In the genomic region with DNA sequence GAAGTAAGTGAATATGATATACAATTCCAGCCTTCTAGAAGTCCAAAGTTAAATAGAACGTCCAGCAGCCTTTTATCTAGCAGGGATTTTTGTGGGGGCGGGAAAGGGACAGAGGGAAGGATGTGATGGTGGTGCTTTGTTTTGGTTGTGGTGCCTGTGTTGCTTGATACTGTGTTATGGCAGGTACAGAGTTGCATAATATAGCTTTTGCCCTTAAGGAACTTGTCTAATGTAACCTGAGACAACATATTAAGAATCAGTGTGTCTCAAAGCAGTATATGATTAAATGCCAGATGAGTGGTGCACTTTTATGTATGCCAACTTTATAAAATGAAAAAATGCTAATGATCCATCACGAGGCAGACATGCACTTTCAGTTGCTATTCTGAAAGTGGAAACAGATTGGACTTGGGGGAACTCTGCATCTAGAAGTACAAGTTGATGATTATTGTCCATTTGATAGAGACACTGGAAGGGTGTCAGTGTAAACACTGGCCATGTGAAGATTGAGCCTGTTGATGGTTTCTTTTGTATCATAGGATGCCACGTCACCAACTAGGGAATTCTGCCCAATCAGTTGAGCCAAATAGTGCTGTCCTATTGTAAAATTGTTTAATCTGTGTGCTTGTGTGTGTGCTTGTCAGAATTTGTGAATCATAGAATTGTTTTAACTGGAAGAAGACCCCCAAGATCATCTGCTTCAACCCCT, we compare ENCODE assay signal across 19 cellular contexts. TPM values are rescaled to one million over a fixed set of nuclear protein-coding genes. Genes with fewer than 3 reads are reported as not detected.
DNase-seq lines count a peak whose midpoint lies in the region; ATAC-seq and TF ChIP-seq lines count a peak whose summit lies in the region.
"Had no signal": no experiment of that assay in that cellular context is flagged by ENCODE, and none has a peak within 500 bp of the region (broad histone marks: within the 10 kb centered on the region; RNA-seq: fewer than 3 reads in every experiment).

No MANE protein-coding gene starts in this region.

- H3K9ac ChIP-seq in GM23248: no peak overlapping the region

- peak overlapping the region; percentile 48 for H2AFZ ChIP-seq in GM23248
- H2AFZ ChIP-seq: GM23338 had no signal

- DNase-seq in GM23248 (peak; percentile 57), ascending aorta (ENCODE audit: low spot score in 2 of 2) (no peak), foreskin melanocyte (peak; percentile 23), stromal cell of bone marrow (ENCODE audit: low read depth) (peak; percentile 28), DMS53 treated with DMSO at 0.1 percent for 48 hours (lab: John Stamatoyannopoulos, UW; ENCODE audit: unreplicated experiment) (no peak), AML-193 (lab: John Stamatoyannopoulos, UW) (no peak)
- DNase-seq: activated B cell treated with CpG ODN at 0.5 μM for 24 hours; cortex of kidney; DMS 273 treated with DMSO at 0.1 percent for 48 hours; left ventricle myocardium inferior; NCI-H2029; NCI-H526 treated with DMSO at 0.1 percent for 48 hours; pancreas; stimulated activated CD4-positive, alpha-beta T cell treated with anti-CD3 and anti-CD28 coated beads, Interleukin-12 subunit alpha, Interleukin-12 subunit beta, amount 100 ng/mL, for 4 hours; stimulated activated naive CD8-positive, alpha-beta T cell treated with anti-CD3 and anti-CD28 coated beads, Interleukin-15, Interleukin-2, amounts not matched to agents 100 U/mL and 50 U/mL, for 24 hours; T-cell had no signal

- no peaks in the 10 kb centered on the region for H3K9me2 ChIP-seq in GM23248 (ENCODE audit: insufficient read depth)

- peak overlapping the region; percentile 46 for H3K4me2 ChIP-seq in GM23248 (ENCODE audit: unreplicated experiment)
- H3K4me2 ChIP-seq: GM23338 had no signal

- TF ChIP-seq CTCF in ascending aorta (IDR thresholded peaks at IDR 0.05): no peak

- no peaks in the 10 kb centered on the region for H4K20me1 ChIP-seq in GM23248 (ENCODE audit: insufficient read depth)

- H3K4me1 ChIP-seq in GM23248 (ENCODE audit: insufficient read depth): peaks cover 24% of the 10 kb centered on the region
- peaks cover 0 to 40% of the 10 kb centered on the region in 2 donors for H3K4me1 ChIP-seq in ascending aorta

- no peak for ATAC-seq in GM21423 (IDR thresholded peaks at IDR 0.05; ENCODE audit: unreplicated experiment)
- no peak for ATAC-seq in GM18870 (IDR thresholded peaks at IDR 0.05; ENCODE audit: unreplicated experiment)
- ATAC-seq: GM23338; stimulated activated naive CD8-positive, alpha-beta T cell treated with anti-CD3 and anti-CD28 coated beads, Interleukin-15, Interleukin-2, amounts not matched to agents 100 U/mL and 50 U/mL, for 24 hours; T-cell had no signal

- WGBS in GM23248 (ENCODE audit: low coverage in 1 of 2, low lambda C conversion rate in 2 of 2, missing lambda C conversion rate in 2 of 2), 2 experiments: 27% methylated on average over 4 of the region's 4 CpGs

- peak overlapping the region; percentile 33; the same call in 1 of the 2 replicates for H3K4me3 ChIP-seq in GM23248
- peak overlapping the region in 1 of 2 donors; percentile 40 for H3K4me3 ChIP-seq in ascending aorta
- H3K4me3 ChIP-seq: GM23338, left ventricle myocardium inferior, pancreas had no signal

- H3K79me2 ChIP-seq in GM23248 (ENCODE audit: insufficient read depth): no peaks in the 10 kb centered on the region

- no peaks in the 10 kb centered on the region for H3K9me3 ChIP-seq in GM23248 (ENCODE audit: low read depth)
- H3K9me3 ChIP-seq in ascending aorta: no peaks in the 10 kb centered on the region
- H3K9me3 ChIP-seq: left ventricle myocardium inferior, pancreas had no signal

- H3F3A ChIP-seq in GM23248 (ENCODE audit: insufficient read depth): peaks cover 11% of the 10 kb centered on the region

- no peaks in the 10 kb centered on the region for H3K36me3 ChIP-seq in GM23248 (ENCODE audit: low read depth)
- no peaks in the 10 kb centered on the region for H3K36me3 ChIP-seq in ascending aorta
- H3K36me3 ChIP-seq: left ventricle myocardium inferior, pancreas had no signal

- H3K27me3 ChIP-seq in GM23248 (replicated peaks; ENCODE audit: insufficient read depth): no peaks in the 10 kb centered on the region
- H3K27me3 ChIP-seq in ascending aorta: no peaks in the 10 kb centered on the region
- H3K27me3 ChIP-seq: pancreas had no signal

- intact Hi-C loops in ascending aorta (cut with DNase I): no loop called here

- in situ Hi-C loops in GM23248 (cut with MboI): no loop called here

- H3K27ac ChIP-seq in GM23248 (no peak overlapping the region), ascending aorta (peak overlapping the region; percentile 41 to 65)
- H3K27ac ChIP-seq: left ventricle myocardium inferior, pancreas had no signal

RNA-seq across cellular contexts. Expression of gene NEO1, which starts 23.0 kb away (rescaled TPM):
- 13.6 and 14.7 TPM in 2 replicates for total RNA-seq in GM23248 (2014; rRNA removed; shearing (Covaris generic))
- polyA plus RNA-seq in GM23248 (2016; fragmentation: Nextera tagmentation; extraction: Ambion mirVana): 4.5 and 5.0 TPM in 2 replicates
- total RNA-seq in ascending aorta: 21.8 TPM

Comparison
In these comparisons a context has a peak if more than half of its experiments do, and no peak if none do; other contexts are left out.
1. DNase-seq: peak in GM23248 (single experiment), foreskin melanocyte (single experiment) and stromal cell of bone marrow (single experiment); none in ascending aorta (0 of 2), DMS53 treated with DMSO at 0.1 percent for 48 hours (single experiment) and AML-193 (0 of 2).